ENCODE assay signal across 8 cellular contexts in genomic region chr12:46370792-46371717, GRCh38.
DNase-seq lines count a peak whose midpoint lies in the region; ATAC-seq and TF ChIP-seq lines count a peak whose summit lies in the region.

No MANE protein-coding gene starts in this region.

- peak overlapping the region; percentile 88 for H3K4me3 ChIP-seq in AG09309 (ENCODE audit: control insufficient read depth, low read depth, low read length)

- TF ChIP-seq CTCF in AG09309 (IDR thresholded peaks at IDR 0.05; ENCODE audit: control insufficient read depth, insufficient read depth, low read depth, low read length, missing control alignments): no peak

- ATAC-seq in GM18909 (IDR thresholded peaks at IDR 0.05; ENCODE audit: poor library complexity, unreplicated experiment): peak; percentile 57
- ATAC-seq in HG03135 (IDR thresholded peaks at IDR 0.05; ENCODE audit: unreplicated experiment): peak; percentile 57

- no peak for DNase-seq in AG09309 (ENCODE audit: low read depth)
- peak; percentile 93 for DNase-seq in NCI-H226
- peak; percentile 94 for DNase-seq in activated CD4-positive, CD25-positive, alpha-beta regulatory T cell treated with anti-CD3 and anti-CD28 coated beads, Interleukin-2, amount 50 U/mL, for 72 hours
- DNase-seq in cerebellar cortex (ENCODE audit: low spot score): peak; percentile 87
- DNase-seq in kidney glomerular epithelial cell (lab: John Stamatoyannopoulos, UW): peak; percentile 79
- DNase-seq in stimulated activated CD4-positive, alpha-beta T cell treated with anti-CD3 and anti-CD28 coated beads, Interleukin-1b, Interleukin-23, amount 100 ng/mL, for 1 hour (ENCODE audit: low read depth in 2 of 2): peak; percentile 85 to 92
